8 cellular contexts compared by ENCODE assay signal in the genomic region with DNA sequence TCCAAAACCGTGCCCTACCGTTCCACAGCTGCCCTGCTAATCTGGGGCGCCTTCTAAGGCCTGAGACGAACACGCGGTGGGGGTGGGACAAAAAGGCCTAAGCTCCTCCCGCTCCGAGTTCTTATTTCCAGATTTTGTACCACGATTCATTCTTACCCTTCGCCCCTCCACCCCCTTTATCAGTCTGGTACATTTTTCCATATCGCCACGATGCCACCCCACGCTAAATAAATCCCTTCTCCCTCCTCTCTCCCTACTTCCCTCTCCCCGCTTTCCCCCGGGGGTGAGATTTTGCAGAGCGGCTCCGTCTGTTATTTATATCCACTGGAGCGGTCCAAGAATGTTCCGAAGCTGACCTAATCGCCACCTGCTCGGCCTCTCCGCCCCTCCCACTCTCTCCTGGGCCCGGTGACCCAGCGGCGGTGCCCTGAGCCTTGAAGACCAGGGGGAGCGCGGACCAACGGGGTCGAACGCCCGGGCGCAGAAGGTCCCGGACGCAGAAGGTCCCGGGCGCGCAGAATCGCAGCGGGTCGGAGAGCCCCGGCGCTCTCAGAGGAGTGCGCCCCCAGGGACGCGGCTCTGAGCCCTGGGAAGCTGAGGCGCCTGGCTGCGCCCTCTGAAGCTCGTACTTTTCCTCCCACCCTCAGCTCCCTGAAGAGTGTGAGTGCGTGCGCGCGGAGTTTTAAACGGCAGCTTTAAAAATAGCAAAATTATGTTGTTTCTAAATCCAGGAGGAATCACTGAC. TPM values are rescaled to one million over a fixed set of nuclear protein-coding genes. Genes with fewer than 3 reads are reported as not detected.
A peak's percentile ranks its signal among the peaks of the same experiment; 100 is the strongest.
DNase-seq lines count a peak whose midpoint lies in the region; ATAC-seq and TF ChIP-seq lines count a peak whose summit lies in the region.

No MANE protein-coding gene starts in this region.

- peaks cover 2% of the 10 kb centered on the region for H3K79me2 ChIP-seq in osteoblast (ENCODE audit: insufficient read depth, low read length)

- peaks cover 5% of the 10 kb centered on the region for H3K27me3 Mint-ChIP-seq in activated naive CD8-positive, alpha-beta T cell

- H3K36me3 ChIP-seq in osteoblast (ENCODE audit: insufficient read depth, low read length) (no peaks in the 10 kb centered on the region), uterus (no peaks in the 10 kb centered on the region)

- H3K27ac ChIP-seq in osteoblast (ENCODE audit: low read depth, low read length) = peak overlapping the region; percentile 3
- peak overlapping the region; percentile 89 to 96 for H3K27ac ChIP-seq in uterus

- ATAC-seq in GM19351 (IDR thresholded peaks at IDR 0.05; ENCODE audit: unreplicated experiment) (peak; percentile 41), HG03139 (IDR thresholded peaks at IDR 0.05; ENCODE audit: unreplicated experiment) (no peak)

- H3K4me1 Mint-ChIP-seq in activated naive CD8-positive, alpha-beta T cell (ENCODE audit: low read depth) = peaks cover 10% of the 10 kb centered on the region

- H3K9me3 Mint-ChIP-seq in activated naive CD8-positive, alpha-beta T cell (ENCODE audit: low read depth) = no peaks in the 10 kb centered on the region

- H2AFZ ChIP-seq in osteoblast (ENCODE audit: low read length) = peak overlapping the region; percentile 68

- TF ChIP-seq POLR2A in uterus (IDR thresholded peaks at IDR 0.05) = peak; percentile 32 to 38

- peak overlapping the region; percentile 66 for H3K27ac Mint-ChIP-seq in activated naive CD8-positive, alpha-beta T cell

- H3K4me1 ChIP-seq in osteoblast (ENCODE audit: insufficient read depth, low read length) (peaks cover 31% of the 10 kb centered on the region), uterus (peaks cover 0 to 22% of the 10 kb centered on the region in 2 donors)

- H3K36me3 Mint-ChIP-seq in activated naive CD8-positive, alpha-beta T cell = no peaks in the 10 kb centered on the region

- no peaks in the 10 kb centered on the region for H4K20me1 ChIP-seq in osteoblast (ENCODE audit: insufficient read depth, low read length)

- H3K27me3 ChIP-seq in osteoblast (ENCODE audit: insufficient read depth, low read length) (no peaks in the 10 kb centered on the region), uterus (no peaks in the 10 kb centered on the region)

- TF ChIP-seq CTCF in osteoblast (IDR thresholded peaks at IDR 0.05; ENCODE audit: extremely low read depth, low read depth, low read length) (no peak), uterus (IDR thresholded peaks at IDR 0.05) (peak in 3 of 4 experiments; percentile 6 to 19 (median 11))

- H3K4me2 ChIP-seq in osteoblast (ENCODE audit: insufficient read depth, low read length) = peak overlapping the region; percentile 79

- H3K4me3 ChIP-seq in osteoblast (ENCODE audit: insufficient read depth, low read length) (peak overlapping the region; percentile 77), uterus (peak overlapping the region; percentile 66 to 86)

- H3K9me3 ChIP-seq in osteoblast (ENCODE audit: low read depth, low read length) (no peaks in the 10 kb centered on the region), uterus (no peaks in the 10 kb centered on the region)

- intact Hi-C loops in head of caudate nucleus (cut with DNase I) = no loop called here
- intact Hi-C loops in uterus (cut with DNase I; ENCODE audit: low total_unique reads) = no loop called here

- peak; percentile 28 for DNase-seq in NCI-H748 treated with DMSO at 0.1 percent for 48 hours (lab: John Stamatoyannopoulos, UW)
- DNase-seq in head of caudate nucleus = peak; percentile 33 to 87 (median 68)
- DNase-seq in osteoblast (ENCODE audit: insufficient read length, low spot score, missing footprints) = peak; percentile 90
- DNase-seq in uterus = peak; percentile 72 to 78
- DNase-seq in HuH-7.5 (ENCODE audit: low spot score) = no peak

- peak overlapping the region; percentile 82 for H3K4me3 Mint-ChIP-seq in activated naive CD8-positive, alpha-beta T cell

RNA-seq across cellular contexts. Expression of a gene that starts 0.9 kb away (rescaled TPM):
- total RNA-seq in osteoblast = 11.2 and 12.7 TPM in 2 replicates
- 10 to 100 TPM; 28.1 to 80.3 (median 47.1) TPM for total RNA-seq in uterus

RNA-seq across cellular contexts. Expression of a gene that starts 10.4 kb away (rescaled TPM):
- total RNA-seq in osteoblast = 104 and 139 TPM in 2 replicates
- 100 to 1,000 TPM in 3 of 4 donors, 10 to 100 TPM in 1; 57.4 to 243 (median 151) TPM for total RNA-seq in uterus

RNA-seq across cellular contexts. Expression of a gene that starts 27.7 kb away (rescaled TPM):
- total RNA-seq in osteoblast (52.5 and 66.6 TPM in 2 replicates), uterus (10 to 100 TPM; 13.8 to 65.9 (median 23.8) TPM)
